In the genomic region with DNA sequence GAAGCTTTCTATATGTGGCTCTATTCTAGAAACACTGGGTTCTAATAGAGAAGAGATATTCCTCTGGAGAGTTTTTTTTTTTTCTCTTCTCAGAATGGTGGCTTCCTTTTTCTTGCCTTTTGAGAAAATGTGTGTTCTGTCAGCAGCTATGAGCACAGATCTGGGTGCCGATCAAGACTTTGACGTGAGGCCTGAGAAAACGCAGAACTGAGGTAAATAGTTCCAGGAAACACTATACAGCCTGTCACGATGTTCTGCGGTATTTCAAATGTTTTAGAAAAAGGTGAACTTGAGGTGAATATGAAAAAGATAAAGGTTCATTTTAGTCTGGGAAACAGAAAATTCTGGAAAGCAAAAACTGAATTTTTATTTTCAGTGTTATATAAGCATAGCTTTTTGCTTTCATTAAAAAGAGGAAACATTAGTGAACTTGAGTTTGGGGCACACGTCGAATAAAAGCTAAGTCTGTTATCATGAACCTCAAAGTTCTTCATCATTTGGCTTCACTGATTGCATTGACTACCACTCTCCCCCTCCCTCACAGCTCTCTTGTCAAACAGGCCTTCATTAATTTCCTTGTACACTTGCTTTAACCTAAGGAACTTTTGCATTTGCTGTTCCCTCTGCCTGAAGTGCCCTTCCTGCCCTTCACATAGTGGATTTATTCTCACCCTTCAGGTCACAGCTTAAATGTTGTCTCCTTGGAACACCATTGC, we compare ENCODE assay signal across 10 cellular contexts.
DNase-seq lines count a peak whose midpoint lies in the region; ATAC-seq, FAIRE-seq and TF ChIP-seq lines count a peak whose summit lies in the region.
"Had no signal": no experiment of that assay in that cellular context is flagged by ENCODE, and none has a peak within 500 bp of the region (broad histone marks: within the 10 kb centered on the region; RNA-seq: fewer than 3 reads in every experiment).

No MANE protein-coding gene starts in this region.

- no peak overlapping the region for H2AFZ ChIP-seq in keratinocyte (ENCODE audit: control insufficient read depth, low read length)

- POLR2A ChIA-PET in MCF 10A (lab: Yijun Ruan, JAX) = interaction anchor here (2.0 kb wide), 1 partner anchor 12 kb away, joined by 5 read pairs; no protein-coding TSS in a partner anchor

- dilution Hi-C loops in keratinocyte (cut with MboI; ENCODE audit: extremely low pct_ligation_motif_present, low sequenced_read_pairs) = no loop called here

- H3K4me3 Mint-ChIP-seq in MCF 10A (ENCODE audit: unreplicated experiment) = no peak overlapping the region
- peak overlapping the region; percentile 4 for H3K4me3 Mint-ChIP-seq in activated T-cell treated with anti-CD3 and anti-CD28 coated beads, Interleukin-2, amount 50 U/mL, for 24 hours
- H3K4me3 Mint-ChIP-seq in stimulated activated naive CD8-positive, alpha-beta T cell treated with anti-CD3 and anti-CD28 coated beads, Interleukin-15, amount 100 ng/mL, for 72 hours = peak overlapping the region; percentile 42 to 70
- H3K4me3 Mint-ChIP-seq: brain had no signal

- H4K20me1 ChIP-seq in keratinocyte (ENCODE audit: control insufficient read depth, extremely low read depth, insufficient read depth, low read length) = no peaks in the 10 kb centered on the region

- FAIRE-seq in keratinocyte (lab: Jason Lieb, UNC) = peak; percentile 52

- H3K4me3 ChIP-seq in breast epithelium (no peak overlapping the region), keratinocyte (ENCODE audit: control insufficient read depth in 2 of 3, extremely low read depth in 1 of 3, insufficient read depth in 2 of 3, low read depth in 1 of 3, low read length in 3 of 3) (no peak overlapping the region)

- DNase-seq in MCF 10A (ENCODE audit: unreplicated experiment) = no peak
- DNase-seq in breast epithelium (ENCODE audit: low spot score in 2 of 2) = no peak
- DNase-seq in activated T-cell treated with anti-CD3 and anti-CD28 coated beads, Interleukin-2, amount 50 U/mL, for 24 hours = no peak
- DNase-seq in keratinocyte (ENCODE audit: low read depth, low spot score) = no peak
- peak; percentile 38 to 64 for DNase-seq in stimulated activated naive CD8-positive, alpha-beta T cell treated with anti-CD3 and anti-CD28 coated beads, Interleukin-15, amount 100 ng/mL, for 72 hours
- DNase-seq in NCI-H774 (lab: John Stamatoyannopoulos, UW) = no peak
- DNase-seq: NCI-H226 had no signal

- CTCF ChIA-PET in MCF 10A (lab: Yijun Ruan, JAX) = interaction anchor here (0.6 kb wide), 2 partner anchors 63 to 311 kb away, joined by 3 read pairs; no protein-coding TSS in a partner anchor

- H3K36me3 ChIP-seq in breast epithelium (no peaks in the 10 kb centered on the region), keratinocyte (ENCODE audit: control insufficient read depth in 2 of 2, extremely low read depth in 1 of 2, insufficient read depth in 2 of 2, low read length in 2 of 2) (no peaks in the 10 kb centered on the region)

- peak overlapping the region; percentile 12 for H3K27ac Mint-ChIP-seq in MCF 10A (ENCODE audit: low read depth, unreplicated experiment)
- H3K27ac Mint-ChIP-seq in activated T-cell treated with anti-CD3 and anti-CD28 coated beads, Interleukin-2, amount 50 U/mL, for 24 hours = peak overlapping the region; percentile 65
- peak overlapping the region; percentile 89 for H3K27ac Mint-ChIP-seq in stimulated activated naive CD8-positive, alpha-beta T cell treated with anti-CD3 and anti-CD28 coated beads, Interleukin-15, amount 100 ng/mL, for 72 hours

- H3K79me2 ChIP-seq in keratinocyte (ENCODE audit: control insufficient read depth, insufficient read depth, low read length) = no peaks in the 10 kb centered on the region

- H3K36me3 Mint-ChIP-seq in MCF 10A (ENCODE audit: insufficient read depth, unreplicated experiment) = no peaks in the 10 kb centered on the region
- H3K36me3 Mint-ChIP-seq in activated T-cell treated with anti-CD3 and anti-CD28 coated beads, Interleukin-2, amount 50 U/mL, for 24 hours (ENCODE audit: low read depth) = no peaks in the 10 kb centered on the region
- H3K36me3 Mint-ChIP-seq: brain had no signal

- no peak overlapping the region for H3K9ac ChIP-seq in keratinocyte (ENCODE audit: control insufficient read depth, extremely low read depth, insufficient read depth, low read length)

- H3K27me3 ChIP-seq in breast epithelium (no peaks in the 10 kb centered on the region), keratinocyte (ENCODE audit: control insufficient read depth, extremely low read depth, insufficient read depth, low read length) (no peaks in the 10 kb centered on the region)

- H3K27ac ChIP-seq in breast epithelium (no peak overlapping the region), keratinocyte (ENCODE audit: control insufficient read depth, insufficient read depth, low read length) (no peak overlapping the region)

- no peaks in the 10 kb centered on the region for H3K4me1 ChIP-seq in breast epithelium
- no peaks in the 10 kb centered on the region for H3K4me1 ChIP-seq in keratinocyte (ENCODE audit: control insufficient read depth, extremely low read depth, insufficient read depth, low read length)

- ATAC-seq in stimulated activated naive CD8-positive, alpha-beta T cell treated with anti-CD3 and anti-CD28 coated beads, Interleukin-15, amount 100 ng/mL, for 72 hours = peak; percentile 99
- ATAC-seq in GM19397 (IDR thresholded peaks at IDR 0.05; ENCODE audit: unreplicated experiment) (no peak), HG03045 (IDR thresholded peaks at IDR 0.05; ENCODE audit: unreplicated experiment) (no peak)

- TF ChIP-seq CTCF in MCF 10A (IDR thresholded peaks at IDR 0.05; ENCODE audit: unreplicated experiment) (no peak), breast epithelium (IDR thresholded peaks at IDR 0.05) (no peak), keratinocyte (optimal IDR thresholded peaks at IDR 0.05 in 1 of 3, IDR thresholded peaks at IDR 0.05 in 1 of 3, conservative IDR thresholded peaks at IDR 0.05 in 1 of 3; ENCODE audit: extremely low read depth in 1 of 3, insufficient read depth in 2 of 3, low read length in 3 of 3) (no peak)

- intact Hi-C loops in MCF 10A (cut with micrococcal nuclease) = no loop called here
- intact Hi-C loops in breast epithelium (cut with DNase I; ENCODE audit: low total_unique reads) = no loop called here

- no peak overlapping the region for H3K4me2 ChIP-seq in keratinocyte (ENCODE audit: control insufficient read depth, extremely low read depth, insufficient read depth, low read depth, low read length)

- no peak for TF ChIP-seq POLR2A in breast epithelium (IDR thresholded peaks at IDR 0.05)

- H3K9me3 Mint-ChIP-seq in MCF 10A (ENCODE audit: unreplicated experiment) = no peaks in the 10 kb centered on the region
- peaks cover 10% of the 10 kb centered on the region for H3K9me3 Mint-ChIP-seq in activated T-cell treated with anti-CD3 and anti-CD28 coated beads, Interleukin-2, amount 50 U/mL, for 24 hours
- peaks cover 25 to 43% of the 10 kb centered on the region in 2 donors for H3K9me3 Mint-ChIP-seq in stimulated activated naive CD8-positive, alpha-beta T cell treated with anti-CD3 and anti-CD28 coated beads, Interleukin-15, amount 100 ng/mL, for 72 hours
- H3K9me3 Mint-ChIP-seq: brain had no signal

- no peaks in the 10 kb centered on the region for H3K27me3 Mint-ChIP-seq in MCF 10A (ENCODE audit: insufficient read depth, unreplicated experiment)
- H3K27me3 Mint-ChIP-seq in activated T-cell treated with anti-CD3 and anti-CD28 coated beads, Interleukin-2, amount 50 U/mL, for 24 hours = no peaks in the 10 kb centered on the region
- no peaks in the 10 kb centered on the region for H3K27me3 Mint-ChIP-seq in stimulated activated naive CD8-positive, alpha-beta T cell treated with anti-CD3 and anti-CD28 coated beads, Interleukin-15, amount 100 ng/mL, for 72 hours
- H3K27me3 Mint-ChIP-seq: brain had no signal

- no peaks in the 10 kb centered on the region for H3K4me1 Mint-ChIP-seq in MCF 10A (ENCODE audit: insufficient read depth, unreplicated experiment)
- peaks cover 34% of the 10 kb centered on the region for H3K4me1 Mint-ChIP-seq in activated T-cell treated with anti-CD3 and anti-CD28 coated beads, Interleukin-2, amount 50 U/mL, for 24 hours (ENCODE audit: low read depth)
- peaks cover 40% of the 10 kb centered on the region for H3K4me1 Mint-ChIP-seq in stimulated activated naive CD8-positive, alpha-beta T cell treated with anti-CD3 and anti-CD28 coated beads, Interleukin-15, amount 100 ng/mL, for 72 hours
- H3K4me1 Mint-ChIP-seq: brain had no signal

- H3K9me1 ChIP-seq in keratinocyte (ENCODE audit: control insufficient read depth, extremely low read depth, insufficient read depth, low read length) = no peaks in the 10 kb centered on the region

- H3K9me3 ChIP-seq in breast epithelium (peaks cover 0 to 5% of the 10 kb centered on the region in 2 donors), keratinocyte (ENCODE audit: control insufficient read depth, low read depth, low read length) (no peaks in the 10 kb centered on the region)

- BruUV-seq in MCF 10A (replicated peaks; lab: Mats Ljungman, UMichigan) = no TSS peak

Comparison
In these comparisons a context has a peak if more than half of its experiments do, and no peak if none do; other contexts are left out.
1. DNase-seq: peak in stimulated activated naive CD8-positive, alpha-beta T cell treated with anti-CD3 and anti-CD28 coated beads, Interleukin-15, amount 100 ng/mL, for 72 hours (2 of 2); none in MCF 10A (single experiment), breast epithelium (0 of 2), activated T-cell treated with anti-CD3 and anti-CD28 coated beads, Interleukin-2, amount 50 U/mL, for 24 hours (single experiment), keratinocyte (single experiment) and NCI-H774 (single experiment).
2. H3K27ac Mint-ChIP-seq: peak in every context shown above with its lines; median percentile 89 in stimulated activated naive CD8-positive, alpha-beta T cell treated with anti-CD3 and anti-CD28 coated beads, Interleukin-15, amount 100 ng/mL, for 72 hours; 65 in activated T-cell treated with anti-CD3 and anti-CD28 coated beads, Interleukin-2, amount 50 U/mL, for 24 hours; 12 in MCF 10A.